Comparison of ENCODE assay signal across 1 cellular context in genomic region chr1:110267260-110267659, GRCh38.
TF ChIP-seq lines count a peak whose summit lies in the region.

No MANE protein-coding gene starts in this region.

TF ChIP-seq in GM23338, 12 proteins besides CTCF, POLR2A, EP300 and RAD21:
- TF ChIP-seq ZNF462 (CRISPR knock-in tag; IDR thresholded peaks at IDR 0.05) (no peak), ZNF331 (CRISPR knock-in tag; IDR thresholded peaks at IDR 0.05; ENCODE audit: low read depth) (no peak), POLR2AphosphoS5 (IDR thresholded peaks at IDR 0.05; ENCODE audit: low read depth) (no peak), ZNF114 (CRISPR knock-in tag; IDR thresholded peaks at IDR 0.05) (no peak), CREB1 (CRISPR knock-in tag; IDR thresholded peaks at IDR 0.05; ENCODE audit: low read depth) (no peak), JUNB (IDR thresholded peaks at IDR 0.05; ENCODE audit: unreplicated experiment) (no peak), EZH2 (IDR thresholded peaks at IDR 0.05; ENCODE audit: low read depth, unreplicated experiment) (no peak), NANOG (IDR thresholded peaks at IDR 0.05; ENCODE audit: borderline replicate concordance) (no peak), STAT1 (IDR thresholded peaks at IDR 0.05; ENCODE audit: unreplicated experiment) (no peak), EZH2phosphoT487 (IDR thresholded peaks at IDR 0.05; ENCODE audit: unreplicated experiment) (no peak)
- TF ChIP-seq, protein P1, sequence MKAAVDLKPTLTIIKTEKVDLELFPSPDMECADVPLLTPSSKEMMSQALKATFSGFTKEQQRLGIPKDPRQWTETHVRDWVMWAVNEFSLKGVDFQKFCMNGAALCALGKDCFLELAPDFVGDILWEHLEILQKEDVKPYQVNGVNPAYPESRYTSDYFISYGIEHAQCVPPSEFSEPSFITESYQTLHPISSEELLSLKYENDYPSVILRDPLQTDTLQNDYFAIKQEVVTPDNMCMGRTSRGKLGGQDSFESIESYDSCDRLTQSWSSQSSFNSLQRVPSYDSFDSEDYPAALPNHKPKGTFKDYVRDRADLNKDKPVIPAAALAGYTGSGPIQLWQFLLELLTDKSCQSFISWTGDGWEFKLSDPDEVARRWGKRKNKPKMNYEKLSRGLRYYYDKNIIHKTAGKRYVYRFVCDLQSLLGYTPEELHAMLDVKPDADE (IDR thresholded peaks at IDR 0.05): no peak
- TF ChIP-seq, protein P2, sequence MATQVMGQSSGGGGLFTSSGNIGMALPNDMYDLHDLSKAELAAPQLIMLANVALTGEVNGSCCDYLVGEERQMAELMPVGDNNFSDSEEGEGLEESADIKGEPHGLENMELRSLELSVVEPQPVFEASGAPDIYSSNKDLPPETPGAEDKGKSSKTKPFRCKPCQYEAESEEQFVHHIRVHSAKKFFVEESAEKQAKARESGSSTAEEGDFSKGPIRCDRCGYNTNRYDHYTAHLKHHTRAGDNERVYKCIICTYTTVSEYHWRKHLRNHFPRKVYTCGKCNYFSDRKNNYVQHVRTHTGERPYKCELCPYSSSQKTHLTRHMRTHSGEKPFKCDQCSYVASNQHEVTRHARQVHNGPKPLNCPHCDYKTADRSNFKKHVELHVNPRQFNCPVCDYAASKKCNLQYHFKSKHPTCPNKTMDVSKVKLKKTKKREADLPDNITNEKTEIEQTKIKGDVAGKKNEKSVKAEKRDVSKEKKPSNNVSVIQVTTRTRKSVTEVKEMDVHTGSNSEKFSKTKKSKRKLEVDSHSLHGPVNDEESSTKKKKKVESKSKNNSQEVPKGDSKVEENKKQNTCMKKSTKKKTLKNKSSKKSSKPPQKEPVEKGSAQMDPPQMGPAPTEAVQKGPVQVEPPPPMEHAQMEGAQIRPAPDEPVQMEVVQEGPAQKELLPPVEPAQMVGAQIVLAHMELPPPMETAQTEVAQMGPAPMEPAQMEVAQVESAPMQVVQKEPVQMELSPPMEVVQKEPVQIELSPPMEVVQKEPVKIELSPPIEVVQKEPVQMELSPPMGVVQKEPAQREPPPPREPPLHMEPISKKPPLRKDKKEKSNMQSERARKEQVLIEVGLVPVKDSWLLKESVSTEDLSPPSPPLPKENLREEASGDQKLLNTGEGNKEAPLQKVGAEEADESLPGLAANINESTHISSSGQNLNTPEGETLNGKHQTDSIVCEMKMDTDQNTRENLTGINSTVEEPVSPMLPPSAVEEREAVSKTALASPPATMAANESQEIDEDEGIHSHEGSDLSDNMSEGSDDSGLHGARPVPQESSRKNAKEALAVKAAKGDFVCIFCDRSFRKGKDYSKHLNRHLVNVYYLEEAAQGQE (IDR thresholded peaks at IDR 0.05; ENCODE audit: unreplicated experiment): no peak
